24 cellular contexts compared by ENCODE assay signal in the genomic region with DNA sequence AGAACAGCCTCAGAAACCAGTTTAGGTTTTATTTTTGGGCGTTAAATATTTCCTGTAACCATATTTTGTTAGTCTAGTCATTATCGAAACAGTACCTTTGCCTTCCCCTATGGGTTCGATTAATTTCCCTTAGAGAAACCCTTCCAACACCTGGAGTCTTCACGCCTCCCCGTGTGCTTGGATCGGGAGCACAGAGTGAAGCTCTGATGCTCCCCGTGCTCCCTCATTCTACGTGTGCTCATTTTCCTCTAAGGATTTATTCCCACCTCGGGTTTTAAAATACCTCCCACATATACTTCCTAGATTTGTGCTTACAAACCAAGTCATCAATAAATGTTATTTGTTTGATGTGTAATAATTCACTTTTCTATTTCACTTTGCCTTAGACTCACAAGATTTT.
DNase-seq lines count a peak whose midpoint lies in the region; ATAC-seq, FAIRE-seq and TF ChIP-seq lines count a peak whose summit lies in the region.
"Had no signal": no experiment of that assay in that cellular context is flagged by ENCODE, and none has a peak within 500 bp of the region (broad histone marks: within the 10 kb centered on the region; RNA-seq: fewer than 3 reads in every experiment).

No MANE protein-coding gene starts in this region.

- peaks cover 7% of the 10 kb centered on the region; the same call in 1 of the 2 replicates for H3K9me2 ChIP-seq in GM23338 (ENCODE audit: insufficient read depth)

- TF ChIP-seq RAD21 in HepG2 (CRISPR knock-in tag; IDR thresholded peaks at IDR 0.05) (no peak), K562 (CRISPR knock-in tag; conservative IDR thresholded peaks at IDR 0.05 in 1 of 2, IDR thresholded peaks at IDR 0.05 in 1 of 2) (no peak)

- H2AFZ ChIP-seq in HepG2 (ENCODE audit: low read length) (no peak overlapping the region), K562 (ENCODE audit: low read depth, low read length) (no peak overlapping the region; the same call in 1 of the 2 replicates), GM23338 (no peak overlapping the region)

- POLR2A ChIA-PET in HepG2 (lab: Yijun Ruan, JAX): no interaction called here
- POLR2A ChIA-PET in K562 (lab: Yijun Ruan, JAX): no interaction called here

- H3K27me3 ChIP-seq in HepG2 (ENCODE audit: control insufficient read depth in 1 of 2, insufficient read depth in 2 of 2, low read length in 2 of 2): peaks cover 2 to 28% of the 10 kb centered on the region in 2 experiments; a peak in 4 of 5 replicates
- no peaks in the 10 kb centered on the region for H3K27me3 ChIP-seq in right lobe of liver
- H3K27me3 ChIP-seq in K562 (ENCODE audit: control insufficient read depth in 2 of 2, insufficient read depth in 2 of 2, low read length in 2 of 2): peaks cover 25 to 41% of the 10 kb centered on the region in 2 experiments
- no peaks in the 10 kb centered on the region for H3K27me3 ChIP-seq in GM23338 (ENCODE audit: insufficient read depth)
- H3K27me3 ChIP-seq: BE2C, BLaER1 had no signal

- H3K9ac ChIP-seq in HepG2 (ENCODE audit: insufficient read depth, low read depth, low read length) (no peak overlapping the region), K562 (ENCODE audit: insufficient read depth in 1 of 2, low read depth in 2 of 2, low read length in 2 of 2) (no peak overlapping the region)
- H3K9ac ChIP-seq: BLaER1 had no signal

- TF ChIP-seq CTCF in HepG2 (CRISPR knock-in tag; IDR thresholded peaks at IDR 0.05) (no peak), right lobe of liver (IDR thresholded peaks at IDR 0.05) (no peak), K562 (IDR thresholded peaks at IDR 0.05 in 2 of 3, conservative IDR thresholded peaks at IDR 0.05 in 1 of 3; ENCODE audit: insufficient read depth in 2 of 3, low read depth in 1 of 3, low read length in 3 of 3) (no peak), endothelial cell (IDR thresholded peaks at IDR 0.05; ENCODE audit: unreplicated experiment) (no peak), GM23338 (conservative IDR thresholded peaks at IDR 0.05; ENCODE audit: low read depth in 2 of 2) (no peak)

- TF ChIP-seq EP300 in HepG2 (IDR thresholded peaks at IDR 0.05; ENCODE audit: low read depth in 2 of 2, low read length in 2 of 2): no peak
- no peak for TF ChIP-seq EP300 in HepG2 (CRISPR knock-in tag; IDR thresholded peaks at IDR 0.05; ENCODE audit: borderline replicate concordance)
- TF ChIP-seq EP300 in K562 (IDR thresholded peaks at IDR 0.05; ENCODE audit: low read length): no peak

- DNase-seq in HepG2 (ENCODE audit: low spot score): no peak
- no peak for DNase-seq in right lobe of liver
- no peak for DNase-seq in K562 (ENCODE audit: extremely low read depth in 1 of 4, low spot score in 3 of 4)
- no peak for DNase-seq in endothelial cell (ENCODE audit: low spot score)
- no peak for DNase-seq in GM23338 (ENCODE audit: low spot score)
- DNase-seq: 8988T; ACHN; BE2C; C1 segment of cervical spinal cord; Caco-2; Calu3; CD4-positive, alpha-beta memory T cell; CD4-positive, CD25-positive, alpha-beta regulatory T cell; DMS79 treated with DMSO at 0.1 percent for 48 hours; GF-D8 had no signal

- TF ChIP-seq POLR2A in HepG2 (IDR thresholded peaks at IDR 0.05; ENCODE audit: insufficient read depth in 1 of 2, low read depth in 2 of 2, low read length in 2 of 2) (no peak), right lobe of liver (IDR thresholded peaks at IDR 0.05) (no peak), K562 (conservative IDR thresholded peaks at IDR 0.05) (no peak)

- H4K20me1 ChIP-seq in HepG2 (ENCODE audit: insufficient read depth, low read length) (no peaks in the 10 kb centered on the region), K562 (replicated peaks; ENCODE audit: control insufficient read depth, insufficient read depth, low read length) (no peaks in the 10 kb centered on the region), GM23338 (replicated peaks; ENCODE audit: insufficient read depth) (no peaks in the 10 kb centered on the region)
- H4K20me1 ChIP-seq: BLaER1 had no signal

- intact Hi-C loops in HepG2 (cut with micrococcal nuclease; ENCODE audit: unreplicated experiment) (no loop called here), right lobe of liver (cut with DNase I) (no loop called here), K562 (cut with micrococcal nuclease) (no loop called here)

- H3K36me3 ChIP-seq in HepG2 (replicated peaks in 1 of 2; ENCODE audit: control insufficient read depth in 1 of 2, insufficient read depth in 2 of 2, low read length in 2 of 2): no peaks in the 10 kb centered on the region
- H3K36me3 ChIP-seq in right lobe of liver: no peaks in the 10 kb centered on the region
- no peaks in the 10 kb centered on the region for H3K36me3 ChIP-seq in K562 (ENCODE audit: control insufficient read depth, insufficient read depth, low read length)
- no peaks in the 10 kb centered on the region for H3K36me3 ChIP-seq in GM23338 (ENCODE audit: insufficient read depth)
- H3K36me3 ChIP-seq: BE2C, BLaER1 had no signal

- peak overlapping the region; percentile 13 for H3K4me3 Mint-ChIP-seq in endothelial cell (ENCODE audit: unreplicated experiment)
- H3K4me3 Mint-ChIP-seq in GM23338: no peak overlapping the region
- H3K4me3 Mint-ChIP-seq: CD14-positive monocyte; CD4-positive, alpha-beta memory T cell; CD4-positive, CD25-positive, alpha-beta regulatory T cell had no signal

- H3K36me3 Mint-ChIP-seq in endothelial cell (ENCODE audit: low read depth, unreplicated experiment) (no peaks in the 10 kb centered on the region), GM23338 (ENCODE audit: low read depth) (no peaks in the 10 kb centered on the region)
- H3K36me3 Mint-ChIP-seq: CD14-positive monocyte; CD4-positive, alpha-beta memory T cell; CD4-positive, CD25-positive, alpha-beta regulatory T cell had no signal

- H3F3A ChIP-seq in GM23338 (replicated peaks; ENCODE audit: low read depth): no peaks in the 10 kb centered on the region

- H3K27ac ChIP-seq in HepG2 (ENCODE audit: extremely low read length, insufficient read depth, low read length): no peak overlapping the region
- no peak overlapping the region for H3K27ac ChIP-seq in right lobe of liver
- no peak overlapping the region for H3K27ac ChIP-seq in K562 (ENCODE audit: extremely low read depth, low read depth, low read length)
- H3K27ac ChIP-seq in GM23338 (ENCODE audit: low read depth): no peak overlapping the region
- H3K27ac ChIP-seq: BLaER1 had no signal

- CTCF ChIA-PET in HepG2 (lab: Yijun Ruan, JAX; ENCODE audit: low intra/inter-chr PET ratio, low total read pairs) (no interaction called here), K562 (lab: Yijun Ruan, JAX; ENCODE audit: low intra/inter-chr PET ratio) (no interaction called here)

- peak overlapping the region; percentile 72 for H3K27ac Mint-ChIP-seq in endothelial cell (ENCODE audit: unreplicated experiment)
- H3K27ac Mint-ChIP-seq in GM23338: no peak overlapping the region
- H3K27ac Mint-ChIP-seq: CD4-positive, alpha-beta memory T cell; CD4-positive, CD25-positive, alpha-beta regulatory T cell had no signal

- H3K9me1 ChIP-seq in K562 (ENCODE audit: control insufficient read depth, insufficient read depth, low read length): no peaks in the 10 kb centered on the region

- H3K4me2 ChIP-seq in HepG2 (ENCODE audit: low read depth, low read length) (no peak overlapping the region), K562 (ENCODE audit: insufficient read depth, low read length) (no peak overlapping the region), GM23338 (no peak overlapping the region)
- H3K4me2 ChIP-seq: BLaER1 had no signal

- in situ Hi-C loops in HepG2 (cut with HindIII; ENCODE audit: extremely low pct_ligation_motif_present, low pct_unique_long_range_greater_than_20kb) (no loop called here), K562 (cut with MboI) (no loop called here)

- H3K9me3 ChIP-seq in HepG2 (ENCODE audit: low read length) (no peaks in the 10 kb centered on the region), right lobe of liver (no peaks in the 10 kb centered on the region), K562 (replicated peaks; ENCODE audit: control insufficient read depth, insufficient read depth, low read depth, low read length) (no peaks in the 10 kb centered on the region; the same call in 1 of the 2 replicates)
- H3K9me3 ChIP-seq: BE2C, BLaER1, Caco-2 had no signal

- ATAC-seq in HepG2 (no peak), right lobe of liver (no peak), K562 (no peak), GM21515 (IDR thresholded peaks at IDR 0.05; ENCODE audit: unreplicated experiment) (no peak), HG03342 (IDR thresholded peaks at IDR 0.05; ENCODE audit: unreplicated experiment) (no peak), GM23338 (no peak)

- H3K79me2 ChIP-seq in HepG2 (ENCODE audit: insufficient read depth, low read length) (no peaks in the 10 kb centered on the region), K562 (ENCODE audit: control insufficient read depth, insufficient read depth, low read length) (no peaks in the 10 kb centered on the region), GM23338 (replicated peaks; ENCODE audit: insufficient read depth) (no peaks in the 10 kb centered on the region)

- peaks cover 6% of the 10 kb centered on the region for H3K27me3 Mint-ChIP-seq in endothelial cell (ENCODE audit: unreplicated experiment)
- H3K27me3 Mint-ChIP-seq in GM23338 (ENCODE audit: insufficient read depth, low read depth, poor library complexity): peaks cover 12% of the 10 kb centered on the region
- H3K27me3 Mint-ChIP-seq: CD4-positive, alpha-beta memory T cell; CD4-positive, CD25-positive, alpha-beta regulatory T cell had no signal

- H3K4me1 Mint-ChIP-seq in endothelial cell (ENCODE audit: unreplicated experiment) (peaks cover 58% of the 10 kb centered on the region), GM23338 (peaks cover 13% of the 10 kb centered on the region; the same call in 2 of the 3 replicates)
- H3K4me1 Mint-ChIP-seq: CD14-positive monocyte; CD4-positive, CD25-positive, alpha-beta regulatory T cell had no signal

- no TSS peak for BruUV-seq in HepG2 (replicated peaks; lab: Mats Ljungman, UMichigan)
- BruUV-seq in K562 (replicated peaks; lab: Mats Ljungman, UMichigan): no TSS peak

- H3K9me3 Mint-ChIP-seq in endothelial cell (ENCODE audit: unreplicated experiment) (no peaks in the 10 kb centered on the region), GM23338 (no peaks in the 10 kb centered on the region)
- H3K9me3 Mint-ChIP-seq: CD4-positive, CD25-positive, alpha-beta regulatory T cell had no signal

- no peak overlapping the region for H3K4me3 ChIP-seq in HepG2 (replicated peaks in 1 of 3; ENCODE audit: insufficient read depth in 1 of 3, low read depth in 2 of 3, low read length in 3 of 3)
- H3K4me3 ChIP-seq in right lobe of liver: no peak overlapping the region
- H3K4me3 ChIP-seq in K562: no peak overlapping the region
- no peak overlapping the region for H3K4me3 ChIP-seq in GM23338
- H3K4me3 ChIP-seq: BLaER1 had no signal

- no peak for FAIRE-seq in HepG2 (lab: Jason Lieb, UNC)
- FAIRE-seq in K562 (lab: Jason Lieb, UNC): no peak
- FAIRE-seq: A204.1, D721Med, G401.6, GM12891, GM19239 had no signal

- WGBS in HepG2 (ENCODE audit: low lambda C conversion rate): 43% methylated on average over 9 of the region's 9 CpGs
- 86% methylated on average over 9 of the region's 9 CpGs for WGBS in right lobe of liver (ENCODE audit: insufficient coverage, low coverage, low lambda C conversion rate, missing lambda C conversion rate)
- WGBS in K562 (ENCODE audit: insufficient coverage, low coverage, missing lambda C conversion rate): 3% methylated on average over 9 of the region's 9 CpGs

- H3K4me1 ChIP-seq in HepG2 (ENCODE audit: insufficient read depth, low read length): peaks cover 2% of the 10 kb centered on the region
- H3K4me1 ChIP-seq in right lobe of liver: no peaks in the 10 kb centered on the region
- H3K4me1 ChIP-seq in K562 (replicated peaks in 1 of 2; ENCODE audit: control insufficient read depth in 2 of 2, insufficient read depth in 2 of 2, low read length in 2 of 2): peaks cover 0 to 5% of the 10 kb centered on the region in 2 experiments; a peak in 2 of 5 replicates
- 0 out of 2 replicates have a peak, but pooled peaks cover 1% of the 10 kb centered on the region for H3K4me1 ChIP-seq in GM23338 (ENCODE audit: insufficient read depth)
